Comparison of ENCODE assay signal across 24 cellular contexts in the genomic region with DNA sequence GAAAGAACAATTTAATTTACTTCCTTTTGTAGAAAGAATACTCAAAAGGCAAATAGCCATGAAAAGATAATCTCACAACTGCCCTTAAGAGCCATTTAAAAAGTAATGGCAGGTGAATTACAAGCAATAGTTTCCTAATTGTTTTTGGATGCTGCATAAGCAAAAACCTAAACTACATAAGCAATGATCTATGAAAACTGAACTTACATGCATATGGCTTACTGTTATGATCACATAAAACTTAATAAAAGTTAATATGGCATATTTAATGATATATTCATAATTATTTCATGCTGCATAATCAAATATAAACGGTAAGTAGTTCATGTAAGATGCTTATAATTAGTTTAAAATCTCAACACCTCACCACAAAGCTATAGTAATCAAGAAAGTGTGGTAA.
"Had no signal": no experiment of that assay in that cellular context is flagged by ENCODE, and none has a peak within 500 bp of the region (broad histone marks: within the 10 kb centered on the region; RNA-seq: fewer than 3 reads in every experiment).

No MANE protein-coding gene starts in this region.

- H3K4me3 ChIP-seq: stomach, suprapubic skin, testis, thoracic aorta, thyroid gland, tibial artery, tibial nerve, transverse colon, upper lobe of left lung, upper lobe of right lung, uterus, vagina had no signal

- H3K4me1 ChIP-seq: stomach, suprapubic skin, testis, tibial artery, tibial nerve, transverse colon, upper lobe of left lung, upper lobe of right lung, uterus, vagina had no signal

- FAIRE-seq: urothelium cell line had no signal

- DNase-seq: stimulated activated CD4-positive, alpha-beta T cell treated with anti-CD3 and anti-CD28 coated beads, Interleukin-2, amount 100 ng/mL, for 48 hours; stimulated activated CD4-positive, alpha-beta T cell treated with anti-CD3 and anti-CD28 coated beads, Interleukin-4, amount 100 ng/mL, for 1 hour; stimulated activated CD4-positive, alpha-beta T cell treated with anti-CD3 and anti-CD28 coated beads, Interleukin-4, amount 100 ng/mL, for 24 hours; stimulated activated CD4-positive, alpha-beta T cell treated with anti-CD3 and anti-CD28 coated beads, Interleukin-4, amount 100 ng/mL, for 4 hours; stimulated activated naive B cell treated with anti-CD40 and anti-IgM and Interleukin-4, amounts not matched to agents 10 μg/mL and 1 μg/mL and 100 μg/mL, for 72 hours; stimulated activated naive CD4-positive, alpha-beta T cell; stimulated activated naive CD4-positive, alpha-beta T cell treated with Interleukin-2 at 50 U/mL for 16 hours; stimulated activated naive CD8-positive, alpha-beta T cell treated with anti-CD3 and anti-CD28 coated beads, Interleukin-15, amount 100 ng/mL, for 72 hours; stimulated activated naive CD8-positive, alpha-beta T cell treated with anti-CD3 and anti-CD28 coated beads, Interleukin-15, Interleukin-2, amounts not matched to agents 100 U/mL and 50 U/mL, for 24 hours; stomach; substantia nigra; testis; thyroid gland; tibial artery; transverse colon; trophoblast cell; upper lobe of left lung; upper lobe of right lung; uterus had no signal

- H3K36me3 ChIP-seq: suprapubic skin, thoracic aorta, thyroid gland, transverse colon, upper lobe of right lung, uterus, vagina had no signal

- H3K27ac ChIP-seq: stomach, suprapubic skin, testis, thoracic aorta, thyroid gland, tibial artery, tibial nerve, transverse colon, upper lobe of left lung, upper lobe of right lung, uterus, vagina had no signal

- H3K9me3 ChIP-seq: stomach, suprapubic skin, testis, thoracic aorta, thyroid gland, tibial artery, tibial nerve, transverse colon, upper lobe of left lung, upper lobe of right lung, uterus, vagina had no signal
